In genomic region chr3:197809356-197810020, GRCh38 we compare ENCODE assay signal across 10 cellular contexts. TPM values are rescaled to one million over a fixed set of nuclear protein-coding genes. Genes with fewer than 3 reads are reported as not detected.
DNase-seq lines count a peak whose midpoint lies in the region; ATAC-seq, FAIRE-seq and TF ChIP-seq lines count a peak whose summit lies in the region.
"Had no signal": no experiment of that assay in that cellular context is flagged by ENCODE, and none has a peak within 500 bp of the region (broad histone marks: within the 10 kb centered on the region; RNA-seq: fewer than 3 reads in every experiment).

No MANE protein-coding gene starts in this region.

- CTCF ChIA-PET in AG04450 (lab: Charles Lee): interaction anchor here (0.6 to 1.5 kb wide), 3 partner anchors 8 to 346 kb away, joined by 3 to 5 read pairs (median 3); no protein-coding TSS in a partner anchor

- no peaks in the 10 kb centered on the region for H3K27me3 ChIP-seq in AG04450 (ENCODE audit: control insufficient read depth, insufficient read depth, low read length)
- no peaks in the 10 kb centered on the region for H3K27me3 ChIP-seq in SJCRH30

- peaks cover 4% of the 10 kb centered on the region; the same call in 1 of the 2 replicates for H3K36me3 ChIP-seq in SJCRH30

- H3K4me1 Mint-ChIP-seq in naive thymus-derived CD8-positive, alpha-beta T cell: peaks cover 15 to 52% (median 43%) of the 10 kb centered on the region in 4 donors
- peaks cover 23% of the 10 kb centered on the region for H3K4me1 Mint-ChIP-seq in activated T-helper 1 cell treated with anti-CD3 and anti-CD28 coated beads, Interleukin-12 subunit alpha, Interleukin-12 subunit beta, Interleukin-2, Interleukin-4 antibody, amounts not matched to agents 30 ng/mL and 10 ng/mL and 1 ng/mL, durations not matched to agents 14 hours and 24 hours and 36 hours (ENCODE audit: low read depth)

- TF ChIP-seq CTCF in AG04450 (IDR thresholded peaks at IDR 0.05; ENCODE audit: low read depth, low read length): no peak

- POLR2A ChIA-PET in AG04450 (lab: Yijun Ruan, JAX): interaction anchor here (0.6 to 1.0 kb wide), 5 partner anchors 13 to 1178 kb away, joined by 3 to 9 read pairs (median 5); partner anchors contain the start of gene LRCH3
- POLR2A ChIA-PET in naive thymus-derived CD8-positive, alpha-beta T cell (lab: Charles Lee): interaction anchor here (0.5 to 0.6 kb wide), 2 partner anchors 14 to 107 kb away, joined by 3 read pairs; no protein-coding TSS in a partner anchor

- H3K27me3 Mint-ChIP-seq in naive thymus-derived CD8-positive, alpha-beta T cell: no peaks in the 10 kb centered on the region
- H3K27me3 Mint-ChIP-seq in activated T-helper 1 cell treated with anti-CD3 and anti-CD28 coated beads, Interleukin-12 subunit alpha, Interleukin-12 subunit beta, Interleukin-2, Interleukin-4 antibody, amounts not matched to agents 30 ng/mL and 10 ng/mL and 1 ng/mL, durations not matched to agents 14 hours and 24 hours and 36 hours (ENCODE audit: insufficient read depth): no peaks in the 10 kb centered on the region

- H3K36me3 Mint-ChIP-seq in naive thymus-derived CD8-positive, alpha-beta T cell: peaks cover 3 to 23% (median 7%) of the 10 kb centered on the region in 3 donors
- peaks cover 11% of the 10 kb centered on the region for H3K36me3 Mint-ChIP-seq in activated T-helper 1 cell treated with anti-CD3 and anti-CD28 coated beads, Interleukin-12 subunit alpha, Interleukin-12 subunit beta, Interleukin-2, Interleukin-4 antibody, amounts not matched to agents 30 ng/mL and 10 ng/mL and 1 ng/mL, durations not matched to agents 14 hours and 24 hours and 36 hours (ENCODE audit: low read depth)

- peak overlapping the region in 9 of 10 donors; percentile 11 to 82 (median 58) for H3K27ac Mint-ChIP-seq in naive thymus-derived CD8-positive, alpha-beta T cell
- H3K27ac Mint-ChIP-seq in activated T-helper 1 cell treated with anti-CD3 and anti-CD28 coated beads, Interleukin-12 subunit alpha, Interleukin-12 subunit beta, Interleukin-2, Interleukin-4 antibody, amounts not matched to agents 30 ng/mL and 10 ng/mL and 1 ng/mL, durations not matched to agents 14 hours and 24 hours and 36 hours: no peak overlapping the region

- peak overlapping the region in 1 of 10 donors; percentile 43 for H3K4me3 Mint-ChIP-seq in naive thymus-derived CD8-positive, alpha-beta T cell
- no peak overlapping the region for H3K4me3 Mint-ChIP-seq in activated T-helper 1 cell treated with anti-CD3 and anti-CD28 coated beads, Interleukin-12 subunit alpha, Interleukin-12 subunit beta, Interleukin-2, Interleukin-4 antibody, amounts not matched to agents 30 ng/mL and 10 ng/mL and 1 ng/mL, durations not matched to agents 14 hours and 24 hours and 36 hours

- intact Hi-C loops in activated T-helper 1 cell treated with anti-CD3 and anti-CD28 coated beads, Interleukin-12 subunit alpha, Interleukin-12 subunit beta, Interleukin-2, Interleukin-4 antibody, amounts not matched to agents 30 ng/mL and 10 ng/mL and 1 ng/mL, durations not matched to agents 14 hours and 24 hours and 36 hours (cut with micrococcal nuclease): no loop called here

- H3K4me3 ChIP-seq in AG04450 (ENCODE audit: low read depth, low read length): no peak overlapping the region
- no peak overlapping the region for H3K4me3 ChIP-seq in SJCRH30

- DNase-seq in AG04450 (ENCODE audit: low read depth, low spot score) (no peak), NCI-H226 (peak; percentile 48), NCI-H128 (lab: John Stamatoyannopoulos, UW; ENCODE audit: unreplicated experiment) (no peak), SJCRH30 (no peak)
- no peak for DNase-seq in naive thymus-derived CD8-positive, alpha-beta T cell
- DNase-seq in activated T-helper 1 cell treated with anti-CD3 and anti-CD28 coated beads, Interleukin-12 subunit alpha, Interleukin-12 subunit beta, Interleukin-2, Interleukin-4 antibody, amounts not matched to agents 30 ng/mL and 10 ng/mL and 1 ng/mL, durations not matched to agents 14 hours and 24 hours and 36 hours (ENCODE audit: low spot score): no peak
- DNase-seq: NCI-H1092 treated with DMSO at 0.1 percent for 48 hours; stimulated activated CD4-positive, alpha-beta T cell treated with anti-CD3 and anti-CD28 coated beads, Interleukin-2, amount 100 ng/mL, for 48 hours had no signal

- H3K9me3 ChIP-seq in AG04450 (ENCODE audit: control insufficient read depth, insufficient read depth, low read length) (no peaks in the 10 kb centered on the region), SJCRH30 (replicated peaks) (no peaks in the 10 kb centered on the region)

- H3K27ac ChIP-seq in AG04450 (ENCODE audit: low read depth, low read length) (peak overlapping the region; percentile 61), SJCRH30 (no peak overlapping the region)

- peak in 1 of 2 donors; percentile 25 for ATAC-seq in naive thymus-derived CD8-positive, alpha-beta T cell
- ATAC-seq in HG03045 (IDR thresholded peaks at IDR 0.05; ENCODE audit: unreplicated experiment): no peak

- H3K9me3 Mint-ChIP-seq in naive thymus-derived CD8-positive, alpha-beta T cell: no peaks in the 10 kb centered on the region
- no peaks in the 10 kb centered on the region for H3K9me3 Mint-ChIP-seq in activated T-helper 1 cell treated with anti-CD3 and anti-CD28 coated beads, Interleukin-12 subunit alpha, Interleukin-12 subunit beta, Interleukin-2, Interleukin-4 antibody, amounts not matched to agents 30 ng/mL and 10 ng/mL and 1 ng/mL, durations not matched to agents 14 hours and 24 hours and 36 hours

- H3K4me1 ChIP-seq in SJCRH30: peaks cover 14% of the 10 kb centered on the region; the same call in 1 of the 2 replicates

- FAIRE-seq in endometrium (lab: Jason Lieb, UNC): peak; percentile 12

RNA-seq across cellular contexts. Expression of gene LRCH3, which starts 18.4 kb away (rescaled TPM):
- polyA plus RNA-seq in AG04450 (2011; rRNA removed): 113 and 127 TPM in 2 replicates
- 146 and 156 TPM in 2 replicates for polyA minus RNA-seq in AG04450 (2011; rRNA and poly(A)+ RNA removed)
- total RNA-seq in naive thymus-derived CD8-positive, alpha-beta T cell: 10 to 100 TPM; 70.2 to 81.8 TPM
- polyA plus RNA-seq in naive thymus-derived CD8-positive, alpha-beta T cell: 10 to 100 TPM; 11.7 to 20.4 (median 16.6) TPM
- 50.0 and 57.8 TPM in 2 replicates for total RNA-seq in activated T-helper 1 cell treated with anti-CD3 and anti-CD28 coated beads, Interleukin-12 subunit alpha, Interleukin-12 subunit beta, Interleukin-2, Interleukin-4 antibody, amounts not matched to agents 30 ng/mL and 10 ng/mL and 1 ng/mL, durations not matched to agents 14 hours and 24 hours and 36 hours
- total RNA-seq in SJCRH30 (2014; rRNA removed; shearing (Covaris generic)): 79.8 and 144 TPM in 2 replicates

RNA-seq across cellular contexts. Expression of gene FYTTD1, which starts 59.8 kb away (rescaled TPM):
- 55.8 and 65.5 TPM in 2 replicates for polyA plus RNA-seq in AG04450 (2011; rRNA removed)
- polyA minus RNA-seq in AG04450 (2011; rRNA and poly(A)+ RNA removed): 28.6 and 44.8 TPM in 2 replicates
- 10 to 100 TPM; 66.4 to 70.2 TPM for total RNA-seq in naive thymus-derived CD8-positive, alpha-beta T cell
- polyA plus RNA-seq in naive thymus-derived CD8-positive, alpha-beta T cell: 100 to 1,000 TPM in 1 of 3 donors, 10 to 100 TPM in 2; 93.5 to 123 (median 93.7) TPM
- 59.0 and 77.2 TPM in 2 replicates for total RNA-seq in activated T-helper 1 cell treated with anti-CD3 and anti-CD28 coated beads, Interleukin-12 subunit alpha, Interleukin-12 subunit beta, Interleukin-2, Interleukin-4 antibody, amounts not matched to agents 30 ng/mL and 10 ng/mL and 1 ng/mL, durations not matched to agents 14 hours and 24 hours and 36 hours
- 61.4 and 67.4 TPM in 2 replicates for total RNA-seq in SJCRH30 (2014; rRNA removed; shearing (Covaris generic))
